ENCODE assay signal across 8 cellular contexts in genomic region chr20:25076731-25077609, GRCh38. TPM values are rescaled to one million over a fixed set of nuclear protein-coding genes. Genes with fewer than 3 reads are reported as not detected.
DNase-seq lines count a peak whose midpoint lies in the region; ATAC-seq, FAIRE-seq and TF ChIP-seq lines count a peak whose summit lies in the region.

No MANE protein-coding gene starts in this region.

- TF ChIP-seq CTCF in mucosa of descending colon (IDR thresholded peaks at IDR 0.05): no peak

- intact Hi-C loops in mucosa of descending colon (cut with DNase I, micrococcal nuclease): no loop called here

- H3K4me1 ChIP-seq in mucosa of descending colon (ENCODE audit: low read depth): peaks cover 9% of the 10 kb centered on the region

- no peak for TF ChIP-seq POLR2A in H54 (IDR thresholded peaks at IDR 0.05; ENCODE audit: low read depth, low read length)

- peak; percentile 58 for DNase-seq in AG20443 (ENCODE audit: low spot score)
- DNase-seq in H54 (ENCODE audit: insufficient read length, low spot score): peak; percentile 79
- DNase-seq in NCI-H524 treated with DMSO at 0.1 percent for 48 hours (lab: John Stamatoyannopoulos, UW): peak; percentile 57
- DNase-seq in cerebellar cortex (ENCODE audit: low spot score): peak; percentile 90
- DNase-seq in mucosa of descending colon: peak in 1 of 3 donors; percentile 54
- DNase-seq in stimulated activated CD4-positive, alpha-beta T cell treated with anti-CD3 and anti-CD28 coated beads, Interleukin-15, amount 100 ng/mL, for 24 hours: no peak

- H3K4me3 ChIP-seq in mucosa of descending colon: no peak overlapping the region

- H3K9me3 ChIP-seq in mucosa of descending colon: no peaks in the 10 kb centered on the region

- no peak for FAIRE-seq in H54 (lab: Jason Lieb, UNC)

- ATAC-seq in mucosa of descending colon (peak; percentile 62), GM21786 (IDR thresholded peaks at IDR 0.05; ENCODE audit: unreplicated experiment) (no peak), HG03378 (IDR thresholded peaks at IDR 0.05; ENCODE audit: unreplicated experiment) (no peak)

- H3K36me3 ChIP-seq in mucosa of descending colon (ENCODE audit: low read depth): no peaks in the 10 kb centered on the region

RNA-seq across cellular contexts. Expression of gene VSX1, which starts 5.0 kb away (rescaled TPM):
- total RNA-seq in mucosa of descending colon: under 1 TPM in 1 of 3 donors, not detected in 2; 0.22 TPM

RNA-seq across cellular contexts. Expression of gene ACSS1, which starts 19.0 kb away (rescaled TPM):
- total RNA-seq in mucosa of descending colon: 10 to 100 TPM; 29.8 to 37.9 (median 36.9) TPM
